Comparison of ENCODE assay signal across 3 cellular contexts in genomic region chr5:44707721-44708120, GRCh38.
"Had no signal": no experiment of that assay in that cellular context is flagged by ENCODE, and none has a peak within 500 bp of the region (broad histone marks: within the 10 kb centered on the region; RNA-seq: fewer than 3 reads in every experiment).

No MANE protein-coding gene starts in this region.

- ATAC-seq: GM12878 had no signal

- DNase-seq: GDM1, GF-D8 had no signal
